Comparison of ENCODE assay signal across 8 cellular contexts in the genomic region with DNA sequence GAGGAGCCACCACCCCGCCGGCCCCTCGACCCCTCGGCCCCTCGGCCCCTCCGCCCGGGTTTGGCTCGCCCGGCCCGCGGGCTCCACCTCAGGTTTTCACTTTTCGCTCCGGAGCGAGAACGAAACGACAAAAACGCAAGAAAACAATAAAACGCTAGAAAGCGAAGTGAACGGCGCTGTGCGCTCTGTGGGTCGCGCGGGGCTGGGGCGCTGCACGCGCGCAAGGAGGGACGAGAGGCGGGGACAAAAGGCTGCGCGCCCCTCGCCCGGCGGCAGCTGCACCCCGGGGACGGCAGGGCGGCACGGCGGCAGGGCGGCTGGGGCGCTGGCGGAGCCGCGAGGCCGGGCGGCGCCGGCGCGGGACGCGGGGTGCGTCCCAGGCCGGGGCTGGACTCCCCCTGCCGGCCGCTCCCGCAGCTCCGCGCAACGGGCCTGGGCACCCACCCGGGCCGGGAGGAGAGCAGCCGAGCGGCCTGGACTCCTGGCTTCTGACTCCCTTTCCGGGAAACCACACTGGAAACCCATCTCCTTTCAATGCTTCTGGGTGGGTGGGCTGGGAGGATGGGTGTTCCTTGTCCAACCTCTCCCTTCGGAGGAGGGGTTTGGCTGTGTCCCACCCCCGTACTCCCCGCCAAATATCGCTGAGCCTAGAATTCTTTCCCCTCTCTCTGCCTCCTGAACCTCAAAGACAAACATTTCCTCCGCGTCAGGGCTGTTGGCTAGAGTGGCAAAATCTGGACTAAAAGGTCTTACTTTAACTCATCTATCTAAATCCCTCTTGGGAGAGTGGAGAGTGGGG. TPM values are rescaled to one million over a fixed set of nuclear protein-coding genes. Genes with fewer than 3 reads are reported as not detected.
A peak's percentile ranks its signal among the peaks of the same experiment; 100 is the strongest.
DNase-seq lines count a peak whose midpoint lies in the region; ATAC-seq and TF ChIP-seq lines count a peak whose summit lies in the region.

No MANE protein-coding gene starts in this region.

- H3K36me3 Mint-ChIP-seq in activated naive CD4-positive, alpha-beta T cell treated with anti-CD3 and anti-CD28 coated beads, Interleukin-2, amount 50 U/mL, for 24 hours = no peaks in the 10 kb centered on the region

- intact Hi-C loops in cardiac septum (cut with DNase I) = loop anchor here (5.0 to 10.0 kb wide), 3 partner anchors 407 to 685 kb away; no protein-coding TSS in a partner anchor

- H3K14ac ChIP-seq in trophoblast cell (ENCODE audit: low read length) = no peak overlapping the region

- no peak overlapping the region for H4K8ac ChIP-seq in trophoblast cell (ENCODE audit: low read depth, low read length)

- no peak overlapping the region for H3K18ac ChIP-seq in trophoblast cell (ENCODE audit: low read length)

- no peak overlapping the region for H2BK12ac ChIP-seq in trophoblast cell (ENCODE audit: low read length)

- H3K23ac ChIP-seq in trophoblast cell (ENCODE audit: low read length) = no peak overlapping the region

- H2AFZ ChIP-seq in trophoblast cell (ENCODE audit: insufficient read depth, low read length, poor library complexity) = no peak overlapping the region

- no CpG with 5 or more reads among the region's 73 CpGs for WGBS in trophoblast cell (ENCODE audit: extremely low coverage, insufficient coverage, insufficient read length)

- peaks cover 79% of the 10 kb centered on the region for H3K27me3 ChIP-seq in trophoblast cell (ENCODE audit: insufficient read depth, low read length)

- ATAC-seq in GM18868 (IDR thresholded peaks at IDR 0.05; ENCODE audit: unreplicated experiment) = no peak

- peaks cover 16% of the 10 kb centered on the region for H3K4me1 Mint-ChIP-seq in activated naive CD4-positive, alpha-beta T cell treated with anti-CD3 and anti-CD28 coated beads, Interleukin-2, amount 50 U/mL, for 24 hours

- H4K12ac ChIP-seq in trophoblast cell (ENCODE audit: low read depth, low read length) = no peak overlapping the region

- no peak overlapping the region for H2BK120ac ChIP-seq in trophoblast cell (ENCODE audit: insufficient read depth, low read length, poor library complexity)

- no peaks in the 10 kb centered on the region for H3K79me2 ChIP-seq in trophoblast cell (ENCODE audit: control insufficient read depth, insufficient read depth, low read length, poor library complexity)

- H3K4me3 Mint-ChIP-seq in activated naive CD4-positive, alpha-beta T cell treated with anti-CD3 and anti-CD28 coated beads, Interleukin-2, amount 50 U/mL, for 24 hours = peak overlapping the region; percentile 81

- no peaks in the 10 kb centered on the region for H3K9me3 Mint-ChIP-seq in activated naive CD4-positive, alpha-beta T cell treated with anti-CD3 and anti-CD28 coated beads, Interleukin-2, amount 50 U/mL, for 24 hours

- peaks cover 8% of the 10 kb centered on the region for H3K9me3 ChIP-seq in trophoblast cell (ENCODE audit: insufficient read depth, low read depth, low read length)

- H3K9ac ChIP-seq in trophoblast cell (ENCODE audit: low read length) = no peak overlapping the region

- peaks cover 34% of the 10 kb centered on the region for H3K27me3 Mint-ChIP-seq in activated naive CD4-positive, alpha-beta T cell treated with anti-CD3 and anti-CD28 coated beads, Interleukin-2, amount 50 U/mL, for 24 hours

- no peak overlapping the region for H2BK5ac ChIP-seq in trophoblast cell (ENCODE audit: low read depth, low read length, poor library complexity)

- peak; percentile 64 for TF ChIP-seq CTCF in GM12874 (IDR thresholded peaks at IDR 0.05; ENCODE audit: insufficient read depth, low read depth, low read length)

- no peak overlapping the region for H4K91ac ChIP-seq in trophoblast cell (ENCODE audit: low read depth, low read length)

- peaks cover 8% of the 10 kb centered on the region for H3K79me1 ChIP-seq in trophoblast cell (ENCODE audit: low read length)

- H2AK5ac ChIP-seq in trophoblast cell (ENCODE audit: low read length) = no peak overlapping the region

- H3K27ac Mint-ChIP-seq in activated naive CD4-positive, alpha-beta T cell treated with anti-CD3 and anti-CD28 coated beads, Interleukin-2, amount 50 U/mL, for 24 hours = no peak overlapping the region

- no peak overlapping the region for H3K4ac ChIP-seq in trophoblast cell (ENCODE audit: low read depth, low read length)

- H3K4me2 ChIP-seq in trophoblast cell (ENCODE audit: low read length) = peak overlapping the region; percentile 89

- H3K4me3 ChIP-seq in trophoblast cell (ENCODE audit: low read depth, low read length) = peak overlapping the region; percentile 71

- no peak overlapping the region for H3K27ac ChIP-seq in trophoblast cell (ENCODE audit: low read depth, low read length)

- peaks cover 4 to 27% of the 10 kb centered on the region in 2 experiments for H3K4me1 ChIP-seq in trophoblast cell (ENCODE audit: control insufficient read depth in 1 of 2, insufficient read depth in 2 of 2, low read length in 2 of 2)

- H3K36me3 ChIP-seq in trophoblast cell (ENCODE audit: control insufficient read depth in 1 of 2, insufficient read depth in 2 of 2, low read length in 2 of 2) = no peaks in the 10 kb centered on the region

- DNase-seq in AG20443 (ENCODE audit: low spot score) (peak; percentile 93), NCI-H460 (ENCODE audit: extremely low read depth, low read depth) (peak; percentile 66), cardiac septum (ENCODE audit: low spot score) (peak; percentile 78), trophoblast cell (peak; percentile 39 to 81), GM19240 (ENCODE audit: insufficient read length, low spot score) (no peak)

RNA-seq across cellular contexts. Expression of a gene that starts 9.9 kb away (rescaled TPM):
- total RNA-seq in NCI-H460 (2014; rRNA removed; shearing (Covaris generic)) = 9.9 and 11.1 TPM in 2 replicates
- 10.1 and 11.7 TPM in 2 replicates for polyA plus RNA-seq in NCI-H460 (2014; cell fraction: nucleus; rRNA removed)
- total RNA-seq in cardiac septum = 17.2 TPM
- polyA plus RNA-seq in trophoblast cell (2013) = 2.7 and 3.0 TPM in 2 replicates

RNA-seq across cellular contexts. Expression of a gene that starts 42.7 kb away (rescaled TPM):
- total RNA-seq in NCI-H460 (2014; rRNA removed; shearing (Covaris generic)) = 0.07 and 0.20 TPM in 2 replicates
- polyA plus RNA-seq in NCI-H460 (2014; cell fraction: nucleus; rRNA removed) = not detected in 2 replicates
- 0.05 TPM for total RNA-seq in cardiac septum
- polyA plus RNA-seq in trophoblast cell (2013) = 0.93 and 0.97 TPM in 2 replicates
